In genomic region chr5:125595845-125596244, GRCh38 we compare ENCODE assay signal across 18 cellular contexts.
"Had no signal": no experiment of that assay in that cellular context is flagged by ENCODE, and none has a peak within 500 bp of the region (broad histone marks: within the 10 kb centered on the region; RNA-seq: fewer than 3 reads in every experiment).

No MANE protein-coding gene starts in this region.

- H3K4me3 ChIP-seq: esophagus squamous epithelium, uterus had no signal

- H3K27ac ChIP-seq: epithelial cell of prostate, uterus had no signal

- H3K36me3 ChIP-seq: esophagus squamous epithelium, uterus had no signal

- H3K4me1 ChIP-seq: uterus had no signal

- H3K27me3 ChIP-seq: esophagus squamous epithelium, uterus had no signal

- ATAC-seq: activated naive CD8-positive, alpha-beta T cell treated with anti-CD3 and anti-CD28 coated beads, Interleukin-2, amount 50 U/mL, for 24 hours; activated T-cell treated with anti-CD3 and anti-CD28 coated beads, Interleukin-2, amount 50 U/mL, for 4 hours; activated T-helper 17 cell treated with anti-CD3 and anti-CD28 coated beads, Interleukin-2, amount 50 U/mL, for 72 hours; natural killer cell; stimulated activated effector memory CD8-positive, alpha-beta T cell treated with anti-CD3 and anti-CD28 coated beads, Interleukin-12 subunit alpha, Interleukin-12 subunit beta, amount 100 ng/mL, for 72 hours; WTC11 had no signal

- DNase-seq: activated CD4-positive, alpha-beta memory T cell treated with anti-CD3 and anti-CD28 coated beads, Interleukin-2, amount 10 ng/mL, durations not matched to agents 7 days and 5 days; activated CD4-positive, alpha-beta T cell treated with anti-CD3 and anti-CD28 coated beads for 1 hour; activated CD4-positive, alpha-beta T cell treated with anti-CD3 and anti-CD28 coated beads, Interleukin-2, amount 10 ng/mL, durations not matched to agents 7 days and 5 days; activated naive CD8-positive, alpha-beta T cell treated with anti-CD3 and anti-CD28 coated beads, Interleukin-2, amount 50 U/mL, for 24 hours; activated T-cell treated with anti-CD3 and anti-CD28 coated beads, Interleukin-2, amount 50 U/mL, for 4 hours; cortex of kidney; esophagus squamous epithelium; foreskin melanocyte; kidney glomerular epithelial cell; natural killer cell; small intestine; stimulated activated CD4-positive, alpha-beta T cell treated with anti-CD3 and anti-CD28 coated beads, Interleukin-4, amount 100 ng/mL, for 24 hours; T-helper 2 cell had no signal

- H3K9me3 ChIP-seq: esophagus squamous epithelium, uterus had no signal
